In genomic region chr5:95842955-95843544, GRCh38 we compare ENCODE assay signal across 1 cellular context.
TF ChIP-seq lines count a peak whose summit lies in the region.

No MANE protein-coding gene starts in this region.

TF ChIP-seq in GM12878, 131 proteins besides CTCF, POLR2A, EP300 and RAD21 (continued from another document):
- TF ChIP-seq BCLAF1 (IDR thresholded peaks at IDR 0.05) (no peak), MTA2 (IDR thresholded peaks at IDR 0.05; ENCODE audit: low read depth) (no peak), MYB (IDR thresholded peaks at IDR 0.05; ENCODE audit: borderline replicate concordance, low read depth, low read length) (no peak), BCL11A (IDR thresholded peaks at IDR 0.05; ENCODE audit: low read depth, low read length) (0 out of 2 replicates have a peak, but pooled peaks have one; percentile 11), MEF2A (IDR thresholded peaks at IDR 0.05; ENCODE audit: insufficient read depth, low read depth, low read length) (peak; percentile 55; the same call in 1 of the 2 replicates), BHLHE40 (IDR thresholded peaks at IDR 0.05; ENCODE audit: borderline replicate concordance in 1 of 2, low read depth in 2 of 2, low read length in 1 of 2) (peak; percentile 87 to 91), YY1 (IDR thresholded peaks at IDR 0.05; ENCODE audit: low read depth, low read length) (0 out of 2 replicates have a peak, but pooled peaks have one; percentile 57), SPI1 (IDR thresholded peaks at IDR 0.05; ENCODE audit: borderline replicate concordance, insufficient read depth, low read depth, low read length) (peak; percentile 66; the same call in 1 of the 2 replicates), PBX3 (IDR thresholded peaks at IDR 0.05; ENCODE audit: insufficient replicate concordance, low read depth, low read length) (peak; percentile 62), ATF2 (IDR thresholded peaks at IDR 0.05; ENCODE audit: low read length) (no peak)
